Comparison of ENCODE assay signal across 13 cellular contexts in genomic region chr7:55569269-55569663, GRCh38. TPM values are rescaled to one million over a fixed set of nuclear protein-coding genes. Genes with fewer than 3 reads are reported as not detected.
A peak's percentile ranks its signal among the peaks of the same experiment; 100 is the strongest.
DNase-seq lines count a peak whose midpoint lies in the region; ATAC-seq and TF ChIP-seq lines count a peak whose summit lies in the region.
"Had no signal": no experiment of that assay in that cellular context is flagged by ENCODE, and none has a peak within 500 bp of the region (broad histone marks: within the 10 kb centered on the region; RNA-seq: fewer than 3 reads in every experiment).

No MANE protein-coding gene starts in this region.

- H3K9ac ChIP-seq in Loucy (ENCODE audit: low read depth, low read length, poor library complexity, severe bottlenecking) = peak overlapping the region; percentile 46
- no peak overlapping the region for H3K9ac ChIP-seq in neural progenitor cell

- H3K9me3 Mint-ChIP-seq in Calu3 (ENCODE audit: low read depth, unreplicated experiment) (no peaks in the 10 kb centered on the region), neural progenitor cell (peaks cover 6% of the 10 kb centered on the region)

- H4K20me1 ChIP-seq in Loucy (ENCODE audit: insufficient read depth, low read length, poor library complexity, severe bottlenecking) (peaks cover 62% of the 10 kb centered on the region), neural progenitor cell (ENCODE audit: low read depth) (peaks cover 46% of the 10 kb centered on the region)

- no peaks in the 10 kb centered on the region for H3K27me3 ChIP-seq in Loucy (ENCODE audit: insufficient read depth, low read length, poor library complexity, severe bottlenecking)
- peaks cover 18% of the 10 kb centered on the region for H3K27me3 ChIP-seq in neural progenitor cell

- H3K4me1 ChIP-seq in Loucy (ENCODE audit: insufficient read depth, low read length, poor library complexity, severe bottlenecking) = peaks cover 76% of the 10 kb centered on the region
- H3K4me1 ChIP-seq in neural progenitor cell = peaks cover 42% of the 10 kb centered on the region

- peak overlapping the region; percentile 42 for H3K27ac ChIP-seq in caudate nucleus (ENCODE audit: low read depth, low read length)
- H3K27ac ChIP-seq in neural progenitor cell = peak overlapping the region; percentile 72
- H3K27ac ChIP-seq: SK-N-MC had no signal

- H3K36me3 ChIP-seq in Loucy (ENCODE audit: insufficient read depth, low read length) (no peaks in the 10 kb centered on the region), neural progenitor cell (no peaks in the 10 kb centered on the region)

- no peak overlapping the region for H2AFZ ChIP-seq in Loucy (ENCODE audit: low read length)
- H2AFZ ChIP-seq in neural progenitor cell (replicated peaks) = no peak overlapping the region

- H3K36me3 Mint-ChIP-seq in Calu3 (ENCODE audit: insufficient read depth, unreplicated experiment) = peaks cover 29% of the 10 kb centered on the region
- peaks cover 22% of the 10 kb centered on the region for H3K36me3 Mint-ChIP-seq in neural progenitor cell

- ATAC-seq in GM18517 (IDR thresholded peaks at IDR 0.05; ENCODE audit: unreplicated experiment) = no peak

- H3K27ac Mint-ChIP-seq in Calu3 (ENCODE audit: unreplicated experiment) (peak overlapping the region; percentile 20), neural progenitor cell (no peak overlapping the region)

- peaks cover 77% of the 10 kb centered on the region for H3K4me1 Mint-ChIP-seq in Calu3 (ENCODE audit: low read depth, unreplicated experiment)
- H3K4me1 Mint-ChIP-seq in neural progenitor cell = peaks cover 36% of the 10 kb centered on the region

- no peak for TF ChIP-seq CTCF in Calu3 (IDR thresholded peaks at IDR 0.05; ENCODE audit: unreplicated experiment)
- TF ChIP-seq CTCF in Loucy (conservative IDR thresholded peaks at IDR 0.05; ENCODE audit: low read length) = no peak
- no peak for TF ChIP-seq CTCF in neural progenitor cell (IDR thresholded peaks at IDR 0.05)

- H3K9me3 ChIP-seq in Loucy (ENCODE audit: insufficient read depth, low read depth, low read length) = no peaks in the 10 kb centered on the region
- H3K9me3 ChIP-seq in neural progenitor cell (ENCODE audit: low read depth) = no peaks in the 10 kb centered on the region

- intact Hi-C loops in Calu3 (cut with micrococcal nuclease; ENCODE audit: unreplicated experiment) = no loop called here

- DNase-seq in Calu3 (no peak), caudate nucleus (lab: John Stamatoyannopoulos, UW) (no peak), neural progenitor cell (ENCODE audit: low spot score) (no peak), NCI-H345 treated with DMSO at 0.1 percent for 48 hours (lab: John Stamatoyannopoulos, UW; ENCODE audit: unreplicated experiment) (no peak), DMS53 treated with DMSO at 0.1 percent for 48 hours (lab: John Stamatoyannopoulos, UW; ENCODE audit: unreplicated experiment) (no peak), dedifferentiated amniotic fluid mesenchymal stem cell (ENCODE audit: extremely low spot score) (no peak)
- DNase-seq: amygdala, GDM1, NCI-H1417 treated with DMSO at 0.1 percent for 48 hours, occipital lobe had no signal

- H3K4me3 Mint-ChIP-seq in Calu3 (ENCODE audit: low read depth, unreplicated experiment) (peak overlapping the region; percentile 70), neural progenitor cell (peak overlapping the region; percentile 46)

- H3K79me2 ChIP-seq in Loucy (ENCODE audit: insufficient read depth, low read length) = peaks cover 88% of the 10 kb centered on the region
- H3K79me2 ChIP-seq in neural progenitor cell (ENCODE audit: low read depth) = peaks cover 76% of the 10 kb centered on the region

- CTCF ChIA-PET in Calu3 (lab: Charles Lee) = interaction anchor here (1.0 kb wide), 1 partner anchor 14 kb away, joined by 3 read pairs; no protein-coding TSS in a partner anchor

- peak overlapping the region; percentile 83 for H3K4me2 ChIP-seq in Loucy (ENCODE audit: low read depth, low read length, poor library complexity, severe bottlenecking)
- peak overlapping the region; percentile 55 for H3K4me2 ChIP-seq in neural progenitor cell

- BruUV-seq in Calu3 (replicated peaks; lab: Mats Ljungman, UMichigan) = no TSS peak

- H3F3A ChIP-seq in Loucy (ENCODE audit: low read depth) (no peaks in the 10 kb centered on the region), neural progenitor cell (ENCODE audit: low read depth) (peaks cover 21% of the 10 kb centered on the region)

- H3K27me3 Mint-ChIP-seq in Calu3 (ENCODE audit: unreplicated experiment) (no peaks in the 10 kb centered on the region), neural progenitor cell (ENCODE audit: insufficient read depth, low read depth) (peaks cover 9% of the 10 kb centered on the region)

- no peaks in the 10 kb centered on the region for H3K9me2 ChIP-seq in Loucy (replicated peaks; ENCODE audit: low read depth, low read length)

- peak overlapping the region; percentile 75 for H3K4me3 ChIP-seq in Loucy (ENCODE audit: low read length, poor library complexity, severe bottlenecking)
- H3K4me3 ChIP-seq in neural progenitor cell = no peak overlapping the region
- H3K4me3 ChIP-seq: SK-N-MC had no signal

RNA-seq across cellular contexts. Expression of gene VOPP1, which starts 3.0 kb away (rescaled TPM):
- total RNA-seq in Calu3 (2022) (106 and 128 TPM in 2 replicates), neural progenitor cell (ENCODE audit: low replicate concordance) (46.6 and 55.9 TPM in 2 replicates)
